27 cellular contexts compared by ENCODE assay signal in genomic region chr6:90891338-90891715, GRCh38.
"Had no signal": no experiment of that assay in that cellular context is flagged by ENCODE, and none has a peak within 500 bp of the region (broad histone marks: within the 10 kb centered on the region; RNA-seq: fewer than 3 reads in every experiment).

No MANE protein-coding gene starts in this region.

- H3K9me3 Mint-ChIP-seq: activated CD4-positive, alpha-beta memory T cell treated with anti-CD3 and anti-CD28 coated beads for 36 hours; activated CD4-positive, alpha-beta T cell treated with anti-CD3 and anti-CD28 coated beads, Interleukin-2, amount 10 ng/mL, durations not matched to agents 24 days and 14 days; activated naive CD4-positive, alpha-beta T cell treated with anti-CD3 and anti-CD28 coated beads, Interleukin-2, amount 50 U/mL, for 24 hours; activated naive CD8-positive, alpha-beta T cell treated with anti-CD3 and anti-CD28 coated beads, Interleukin-2, amount 50 U/mL, for 24 hours; activated T-cell treated with anti-CD3 and anti-CD28 coated beads, Interleukin-2, amount 50 U/mL, for 24 hours; nephron progenitor cell; stimulated activated effector memory CD8-positive, alpha-beta T cell treated with anti-CD3 and anti-CD28 coated beads, Interleukin-12 subunit alpha, Interleukin-12 subunit beta, amount 100 ng/mL, for 72 hours; stimulated activated naive CD8-positive, alpha-beta T cell treated with anti-CD3 and anti-CD28 coated beads, Interleukin-15, Interleukin-2, amounts not matched to agents 100 ng/mL and 50 ng/mL, for 24 hours had no signal

- H3K4me3 Mint-ChIP-seq: activated CD4-positive, alpha-beta memory T cell treated with anti-CD3 and anti-CD28 coated beads for 36 hours; activated CD4-positive, alpha-beta T cell treated with anti-CD3 and anti-CD28 coated beads, Interleukin-2, amount 10 ng/mL, durations not matched to agents 24 days and 14 days; activated naive CD4-positive, alpha-beta T cell treated with anti-CD3 and anti-CD28 coated beads, Interleukin-2, amount 50 U/mL, for 24 hours; activated naive CD8-positive, alpha-beta T cell treated with anti-CD3 and anti-CD28 coated beads, Interleukin-2, amount 50 U/mL, for 24 hours; activated T-cell treated with anti-CD3 and anti-CD28 coated beads, Interleukin-2, amount 50 U/mL, for 24 hours; nephron progenitor cell; stimulated activated effector memory CD8-positive, alpha-beta T cell treated with anti-CD3 and anti-CD28 coated beads, Interleukin-12 subunit alpha, Interleukin-12 subunit beta, amount 100 ng/mL, for 72 hours; stimulated activated naive CD8-positive, alpha-beta T cell treated with anti-CD3 and anti-CD28 coated beads, Interleukin-15, Interleukin-2, amounts not matched to agents 100 ng/mL and 50 ng/mL, for 24 hours; T-helper 17 cell had no signal

- H3K27ac Mint-ChIP-seq: activated CD4-positive, alpha-beta memory T cell treated with anti-CD3 and anti-CD28 coated beads for 36 hours; activated CD4-positive, alpha-beta T cell treated with anti-CD3 and anti-CD28 coated beads, Interleukin-2, amount 10 ng/mL, durations not matched to agents 24 days and 14 days; activated naive CD4-positive, alpha-beta T cell treated with anti-CD3 and anti-CD28 coated beads, Interleukin-2, amount 50 U/mL, for 24 hours; activated naive CD8-positive, alpha-beta T cell treated with anti-CD3 and anti-CD28 coated beads, Interleukin-2, amount 50 U/mL, for 24 hours; activated T-cell treated with anti-CD3 and anti-CD28 coated beads, Interleukin-2, amount 50 U/mL, for 24 hours; nephron progenitor cell; stimulated activated effector memory CD8-positive, alpha-beta T cell treated with anti-CD3 and anti-CD28 coated beads, Interleukin-12 subunit alpha, Interleukin-12 subunit beta, amount 100 ng/mL, for 72 hours; stimulated activated naive CD8-positive, alpha-beta T cell treated with anti-CD3 and anti-CD28 coated beads, Interleukin-15, Interleukin-2, amounts not matched to agents 100 ng/mL and 50 ng/mL, for 24 hours; T-helper 17 cell had no signal

- H3K4me1 Mint-ChIP-seq: activated CD4-positive, alpha-beta T cell treated with anti-CD3 and anti-CD28 coated beads, Interleukin-2, amount 10 ng/mL, durations not matched to agents 24 days and 14 days; activated naive CD4-positive, alpha-beta T cell treated with anti-CD3 and anti-CD28 coated beads, Interleukin-2, amount 50 U/mL, for 24 hours; activated naive CD8-positive, alpha-beta T cell treated with anti-CD3 and anti-CD28 coated beads, Interleukin-2, amount 50 U/mL, for 24 hours; stimulated activated effector memory CD8-positive, alpha-beta T cell treated with anti-CD3 and anti-CD28 coated beads, Interleukin-12 subunit alpha, Interleukin-12 subunit beta, amount 100 ng/mL, for 72 hours; T-helper 17 cell had no signal

- H3K4me1 ChIP-seq: colonic mucosa, left ventricle myocardium inferior, pancreas, prostate gland, right atrium auricular region, upper lobe of left lung, vagina had no signal

- H3K4me3 ChIP-seq: colonic mucosa, esophagus squamous epithelium, left ventricle myocardium inferior, lung, pancreas, prostate gland, right atrium auricular region, upper lobe of left lung had no signal

- ATAC-seq: activated naive CD8-positive, alpha-beta T cell treated with anti-CD3 and anti-CD28 coated beads, Interleukin-2, amount 50 U/mL, for 24 hours; pancreas; stimulated activated effector memory CD8-positive, alpha-beta T cell treated with anti-CD3 and anti-CD28 coated beads, Interleukin-12 subunit alpha, Interleukin-12 subunit beta, amount 100 ng/mL, for 72 hours; T-helper 17 cell had no signal

- H3K36me3 ChIP-seq: colonic mucosa, esophagus squamous epithelium, left ventricle myocardium inferior, pancreas, prostate gland, right atrium auricular region, upper lobe of left lung, vagina had no signal

- H3K27me3 ChIP-seq: colonic mucosa, esophagus squamous epithelium, pancreas, right atrium auricular region, upper lobe of left lung, vagina had no signal

- H3K36me3 Mint-ChIP-seq: activated CD4-positive, alpha-beta memory T cell treated with anti-CD3 and anti-CD28 coated beads for 36 hours; activated naive CD4-positive, alpha-beta T cell treated with anti-CD3 and anti-CD28 coated beads, Interleukin-2, amount 50 U/mL, for 24 hours; stimulated activated effector memory CD8-positive, alpha-beta T cell treated with anti-CD3 and anti-CD28 coated beads, Interleukin-12 subunit alpha, Interleukin-12 subunit beta, amount 100 ng/mL, for 72 hours had no signal

- H3K27ac ChIP-seq: colonic mucosa, epithelial cell of prostate, esophagus squamous epithelium, left ventricle myocardium inferior, pancreas, prostate gland, right atrium auricular region, upper lobe of left lung, vagina had no signal

- DNase-seq: activated CD4-positive, alpha-beta memory T cell treated with anti-CD3 and anti-CD28 coated beads for 36 hours; activated CD4-positive, alpha-beta T cell treated with anti-CD3 and anti-CD28 coated beads, Interleukin-2, amount 10 ng/mL, durations not matched to agents 24 days and 14 days; activated CD4-positive, CD25-positive, alpha-beta regulatory T cell treated with anti-CD3 and anti-CD28 coated beads, Interleukin-2, amount 50 U/mL, for 72 hours; activated CD8-positive, alpha-beta memory T cell treated with anti-CD3 and anti-CD28 coated beads, Interleukin-2, amount 50 U/mL, for 4 hours; activated naive CD8-positive, alpha-beta T cell treated with anti-CD3 and anti-CD28 coated beads, Interleukin-2, amount 50 U/mL, for 24 hours; activated T-cell treated with anti-CD3 and anti-CD28 coated beads, Interleukin-2, amount 50 U/mL, for 24 hours; cerebellar nuclear complex; colonic mucosa; effector CD8-positive, alpha-beta T cell; esophagus squamous epithelium; foreskin melanocyte; left ventricle myocardium inferior; nephron progenitor cell; pancreas; stimulated activated CD4-positive, alpha-beta T cell treated with anti-CD3 and anti-CD28 coated beads, Interleukin-2, amount 100 ng/mL, for 48 hours; substantia nigra; T-helper 17 cell; T1000; upper lobe of left lung had no signal

- H3K9me3 ChIP-seq: colonic mucosa, esophagus squamous epithelium, left ventricle myocardium inferior, pancreas, prostate gland, right atrium auricular region, upper lobe of left lung, vagina had no signal
